Comparison of ENCODE assay signal across 8 cellular contexts in the genomic region with DNA sequence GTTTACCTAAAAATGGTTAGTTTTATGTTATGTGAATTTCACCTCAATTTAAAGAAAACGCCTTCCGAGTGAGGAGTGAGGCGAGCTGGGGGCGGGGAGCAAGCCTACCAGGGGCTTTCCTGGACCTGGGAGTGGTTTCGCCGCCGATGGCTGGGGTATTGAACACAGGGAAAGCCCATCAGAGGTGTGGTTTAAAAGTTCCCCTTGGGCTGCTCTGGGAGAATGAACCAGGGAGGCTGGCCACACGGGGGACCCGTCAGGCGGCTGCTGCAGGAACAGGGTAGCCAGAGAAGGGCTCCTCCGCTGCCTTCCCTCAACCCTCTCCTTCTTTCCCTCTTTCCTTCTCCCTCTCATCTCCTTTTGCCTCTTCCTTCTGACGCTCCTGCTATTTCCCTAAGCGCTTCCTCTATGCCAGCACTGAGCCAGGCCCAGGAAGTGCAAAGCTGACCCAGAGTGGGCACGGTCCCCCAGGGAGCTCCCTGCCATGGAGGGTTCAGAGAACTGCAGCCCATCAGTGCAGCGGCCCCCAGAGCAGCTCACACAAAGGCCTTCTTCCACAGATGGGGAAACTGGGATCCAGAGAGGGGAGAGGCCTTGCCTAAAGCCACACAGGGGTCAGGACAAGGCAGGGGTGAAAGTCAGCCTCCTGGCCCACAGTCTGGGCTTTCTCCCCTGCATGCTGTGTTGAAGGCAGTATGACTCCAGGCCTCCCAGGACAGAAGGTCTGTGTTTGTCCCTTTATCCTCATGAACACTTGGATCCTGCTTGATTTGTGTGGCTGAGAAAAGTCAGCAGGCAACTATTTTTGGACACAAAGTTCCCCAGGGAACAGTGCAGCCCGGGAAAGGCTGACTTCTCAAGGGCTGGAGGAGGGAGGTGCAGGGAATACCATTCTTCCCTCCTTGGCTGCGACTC. TPM values are rescaled to one million over a fixed set of nuclear protein-coding genes. Genes with fewer than 3 reads are reported as not detected.
A peak's percentile ranks its signal among the peaks of the same experiment; 100 is the strongest.
DNase-seq lines count a peak whose midpoint lies in the region; ATAC-seq and TF ChIP-seq lines count a peak whose summit lies in the region.

No MANE protein-coding gene starts in this region.

- no peak for TF ChIP-seq CTCF in Peyer's patch (IDR thresholded peaks at IDR 0.05)

- peak in 2 of 3 donors; percentile 64 to 71 for DNase-seq in Peyer's patch
- peak in 1 of 2 donors; percentile 88 for DNase-seq in activated naive CD4-positive, alpha-beta T cell treated with anti-CD3 and anti-CD28 coated beads, Interleukin-2, amount 50 U/mL, for 72 hours (ENCODE audit: low spot score in 2 of 2)
- DNase-seq in iPS-NIHi7 (ENCODE audit: extremely low spot score): peak; percentile 50
- peak; percentile 66 to 72 for DNase-seq in stimulated activated CD4-positive, alpha-beta T cell treated with anti-CD3 and anti-CD28 coated beads, Interleukin-4, amount 100 ng/mL, for 4 hours
- no peak for DNase-seq in NCI-H1105 treated with DMSO at 0.1 percent for 48 hours (lab: John Stamatoyannopoulos, UW)
- DNase-seq in OCI-M1 (lab: John Stamatoyannopoulos, UW): no peak

- H3K4me3 ChIP-seq in Peyer's patch: peak overlapping the region; percentile 16 to 39 (median 34)

- no peaks in the 10 kb centered on the region for H3K27me3 ChIP-seq in Peyer's patch

- no peaks in the 10 kb centered on the region for H3K9me3 ChIP-seq in Peyer's patch

- peak overlapping the region; percentile 99 to 100 for H3K27ac Mint-ChIP-seq in activated naive CD4-positive, alpha-beta T cell treated with anti-CD3 and anti-CD28 coated beads, Interleukin-2, amount 50 U/mL, for 72 hours

- no peak for TF ChIP-seq POLR2A in Peyer's patch (IDR thresholded peaks at IDR 0.05)

- H3K36me3 Mint-ChIP-seq in activated naive CD4-positive, alpha-beta T cell treated with anti-CD3 and anti-CD28 coated beads, Interleukin-2, amount 50 U/mL, for 72 hours: peaks cover 55 to 67% of the 10 kb centered on the region in 2 donors

- peaks cover 0 to 49% (median 34%) of the 10 kb centered on the region in 4 donors for H3K4me1 ChIP-seq in Peyer's patch

- ATAC-seq in GM18873 (IDR thresholded peaks at IDR 0.05; ENCODE audit: low FRiP score, unreplicated experiment) (peak; percentile 26), HG03159 (IDR thresholded peaks at IDR 0.05; ENCODE audit: unreplicated experiment) (no peak)
- peak; percentile 12 to 32 for ATAC-seq in activated naive CD4-positive, alpha-beta T cell treated with anti-CD3 and anti-CD28 coated beads, Interleukin-2, amount 50 U/mL, for 72 hours

- H3K9me3 Mint-ChIP-seq in activated naive CD4-positive, alpha-beta T cell treated with anti-CD3 and anti-CD28 coated beads, Interleukin-2, amount 50 U/mL, for 72 hours: no peaks in the 10 kb centered on the region

- H3K36me3 ChIP-seq in Peyer's patch: peaks cover 0 to 29% (median 5%) of the 10 kb centered on the region in 3 donors

- H3K27ac ChIP-seq in Peyer's patch: peak overlapping the region; percentile 92 to 97 (median 94)

RNA-seq across cellular contexts. Expression of a gene that starts 4.6 kb away (rescaled TPM):
- total RNA-seq in Peyer's patch: 100 to 1,000 TPM in 1 of 4 donors, 10 to 100 TPM in 3; 41.7 to 174 (median 75.0) TPM
- total RNA-seq in activated naive CD4-positive, alpha-beta T cell treated with anti-CD3 and anti-CD28 coated beads, Interleukin-2, amount 50 U/mL, for 72 hours: 100 to 1,000 TPM; 165 to 174 TPM

RNA-seq across cellular contexts. Expression of a gene that starts 53.5 kb away (rescaled TPM):
- total RNA-seq in Peyer's patch: not detected
- not detected for total RNA-seq in activated naive CD4-positive, alpha-beta T cell treated with anti-CD3 and anti-CD28 coated beads, Interleukin-2, amount 50 U/mL, for 72 hours

Comparison
In these comparisons a context has a peak if more than half of its experiments do, and no peak if none do; other contexts are left out.
1. DNase-seq: peak in Peyer's patch (2 of 3), iPS-NIHi7 (single experiment) and stimulated activated CD4-positive, alpha-beta T cell treated with anti-CD3 and anti-CD28 coated beads, Interleukin-4, amount 100 ng/mL, for 4 hours (2 of 2); none in NCI-H1105 treated with DMSO at 0.1 percent for 48 hours (single experiment) and OCI-M1 (single experiment).